ENCODE assay signal across 23 cellular contexts in the genomic region with DNA sequence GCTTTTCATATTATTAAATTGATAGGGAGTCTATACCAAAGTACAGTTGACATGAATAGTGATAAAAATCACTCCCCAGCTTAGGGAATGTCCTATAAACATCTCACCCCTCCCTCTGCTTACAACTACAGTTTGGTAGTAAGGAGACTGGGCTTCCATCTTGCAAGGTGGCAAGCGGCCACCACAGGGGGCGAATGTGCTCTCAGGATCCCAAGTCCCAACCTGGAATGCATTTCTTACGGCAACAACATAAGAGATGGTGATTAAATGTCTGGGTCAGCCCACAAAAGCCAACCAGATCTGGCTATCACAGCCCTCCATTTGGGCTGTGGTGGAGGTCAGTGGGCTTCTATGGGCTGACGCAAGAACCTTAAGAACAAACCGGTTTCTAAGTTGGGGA.
DNase-seq lines count a peak whose midpoint lies in the region; TF ChIP-seq lines count a peak whose summit lies in the region.
"Had no signal": no experiment of that assay in that cellular context is flagged by ENCODE, and none has a peak within 500 bp of the region (broad histone marks: within the 10 kb centered on the region; RNA-seq: fewer than 3 reads in every experiment).

No MANE protein-coding gene starts in this region.

- H3K4me3 Mint-ChIP-seq in T-helper 2 cell treated with Interferon-gamma antibody and Interleukin-4, amounts not matched to agents 5 μg/mL and 100 μg/mL, for 36 hours = no peak overlapping the region
- H3K4me3 Mint-ChIP-seq: CD4-positive, alpha-beta T cell had no signal

- H3K56ac ChIP-seq in mesendoderm (ENCODE audit: low read length) = no peak overlapping the region

- peaks cover 13% of the 10 kb centered on the region for H3K4me1 ChIP-seq in HUES64 (ENCODE audit: insufficient read depth, low read length)
- H3K4me1 ChIP-seq in mesendoderm (ENCODE audit: control insufficient read depth, low read depth, low read length) = no peaks in the 10 kb centered on the region
- H3K4me1 ChIP-seq: BLaER1 treated with 17β-estradiol and CSF1 and Interleukin-3, amounts not matched to agents 10 nM and 100 nM had no signal

- H2BK15ac ChIP-seq in mesendoderm (replicated peaks; ENCODE audit: low read depth) = no peak overlapping the region

- H3K27me3 ChIP-seq in HUES64 (ENCODE audit: insufficient read depth, low read length) (no peaks in the 10 kb centered on the region), mesendoderm (ENCODE audit: insufficient read depth, low read length, poor library complexity) (no peaks in the 10 kb centered on the region)
- H3K27me3 ChIP-seq: BLaER1 treated with 17β-estradiol and CSF1 and Interleukin-3, amounts not matched to agents 10 nM and 100 nM; MG63; SJSA1 had no signal

- H3K4me2 ChIP-seq in mesendoderm (ENCODE audit: low read length) = no peak overlapping the region
- H3K4me2 ChIP-seq: A549; BLaER1 treated with 17β-estradiol and CSF1 and Interleukin-3, amounts not matched to agents 10 nM and 100 nM; PC-9 had no signal

- no peak overlapping the region for H2BK120ac ChIP-seq in mesendoderm (ENCODE audit: low read depth, low read length)

- TF ChIP-seq CTCF in GM12864 (IDR thresholded peaks at IDR 0.05; ENCODE audit: low read depth, low read length, missing control alignments) (peak; percentile 1), retinal pigment epithelial cell (conservative IDR thresholded peaks at IDR 0.05; ENCODE audit: low read depth, low read length) (peak; percentile 11)

- H3K9ac ChIP-seq in HUES64 (ENCODE audit: low read depth, low read length) (no peak overlapping the region), mesendoderm (ENCODE audit: low read length) (no peak overlapping the region)
- H3K9ac ChIP-seq: BLaER1 treated with 17β-estradiol and CSF1 and Interleukin-3, amounts not matched to agents 10 nM and 100 nM had no signal

- DNase-seq in GM12864 (ENCODE audit: low read depth) (no peak), mesendoderm (peak; percentile 60), retinal pigment epithelial cell (ENCODE audit: low read depth) (no peak), NCI-H2171 treated with DMSO at 0.1 percent for 48 hours (lab: John Stamatoyannopoulos, UW) (no peak)
- DNase-seq in T-helper 2 cell treated with Interferon-gamma antibody and Interleukin-4, amounts not matched to agents 5 μg/mL and 100 μg/mL, for 36 hours (ENCODE audit: low spot score) = no peak
- no peak for DNase-seq in activated effector memory CD4-positive, alpha-beta T cell treated with Interleukin-2 at 50 U/mL for 16 hours
- DNase-seq: AML-193; CD4-positive, alpha-beta T cell; COR-L47; KBM-7; MG63; NCI-H1105 treated with DMSO at 0.1 percent for 48 hours; NCI-H146; NCI-H1930; NCI-H2107; NCI-H446; NCI-H524 treated with DMSO at 0.1 percent for 48 hours; NCI-H774 had no signal

- H2BK5ac ChIP-seq in mesendoderm (ENCODE audit: low read length) = no peak overlapping the region

- H3K27ac ChIP-seq in HUES64 (ENCODE audit: low read depth, low read length) = peak overlapping the region; percentile 29; the same call in 1 of the 2 replicates
- no peak overlapping the region for H3K27ac ChIP-seq in mesendoderm (ENCODE audit: low read depth, low read length)
- H3K27ac ChIP-seq: A549; BLaER1 treated with 17β-estradiol and CSF1 and Interleukin-3, amounts not matched to agents 10 nM and 100 nM; PC-9; SJSA1 had no signal

- H3K79me2 ChIP-seq in mesendoderm (ENCODE audit: control insufficient read depth, insufficient read depth, low read length) = no peaks in the 10 kb centered on the region

- H3K27ac Mint-ChIP-seq in T-helper 2 cell treated with Interferon-gamma antibody and Interleukin-4, amounts not matched to agents 5 μg/mL and 100 μg/mL, for 36 hours = no peak overlapping the region
- H3K27ac Mint-ChIP-seq: CD4-positive, alpha-beta T cell had no signal

- no peaks in the 10 kb centered on the region for H3K4me1 Mint-ChIP-seq in T-helper 2 cell treated with Interferon-gamma antibody and Interleukin-4, amounts not matched to agents 5 μg/mL and 100 μg/mL, for 36 hours (ENCODE audit: low read depth)

- H3K36me3 ChIP-seq in HUES64 (ENCODE audit: insufficient read depth, low read length) = peaks cover 52% of the 10 kb centered on the region
- H3K36me3 ChIP-seq in mesendoderm (ENCODE audit: control insufficient read depth, insufficient read depth, low read length) = peaks cover 6% of the 10 kb centered on the region

- H3K4me3 ChIP-seq in GM12864 (ENCODE audit: low read depth, low read length) = no peak overlapping the region
- H3K4me3 ChIP-seq in HUES64 (ENCODE audit: low read length) = no peak overlapping the region
- H3K4me3 ChIP-seq in mesendoderm (ENCODE audit: low read length) = no peak overlapping the region
- no peak overlapping the region for H3K4me3 ChIP-seq in retinal pigment epithelial cell (ENCODE audit: low read length)
- H3K4me3 ChIP-seq: A549; BLaER1 treated with 17β-estradiol and CSF1 and Interleukin-3, amounts not matched to agents 10 nM and 100 nM; MG63; PC-9; SJSA1 had no signal

- H3K79me1 ChIP-seq in mesendoderm (ENCODE audit: low read length) = no peaks in the 10 kb centered on the region

- peaks cover 12% of the 10 kb centered on the region for H3K9me3 Mint-ChIP-seq in T-helper 2 cell treated with Interferon-gamma antibody and Interleukin-4, amounts not matched to agents 5 μg/mL and 100 μg/mL, for 36 hours

- no peak overlapping the region for H2AK5ac ChIP-seq in mesendoderm (ENCODE audit: low read length)

- peaks cover 33% of the 10 kb centered on the region for H3K36me3 Mint-ChIP-seq in T-helper 2 cell treated with Interferon-gamma antibody and Interleukin-4, amounts not matched to agents 5 μg/mL and 100 μg/mL, for 36 hours (ENCODE audit: low read depth)

- no peak overlapping the region for H3K23ac ChIP-seq in mesendoderm (ENCODE audit: low read length)

- 92% methylated on average over 5 of the region's 5 CpGs for WGBS in HUES64
- WGBS in mesendoderm (ENCODE audit: extremely low coverage, insufficient coverage, low lambda C conversion rate) = no CpG with 5 or more reads among the region's 5 CpGs

- no peak overlapping the region for H3K18ac ChIP-seq in mesendoderm (ENCODE audit: low read length)

- no peak overlapping the region for H3K4ac ChIP-seq in mesendoderm (ENCODE audit: low read depth, low read length)

- H4K8ac ChIP-seq in mesendoderm (ENCODE audit: low read depth, low read length) = no peak overlapping the region

- H4K5ac ChIP-seq in mesendoderm (ENCODE audit: low read length) = no peak overlapping the region

- peaks cover 7% of the 10 kb centered on the region; the same call in 1 of the 2 replicates for H3K9me3 ChIP-seq in HUES64 (ENCODE audit: insufficient read depth, low read depth, low read length)
- H3K9me3 ChIP-seq: A549, SJSA1 had no signal

- H3K27me3 Mint-ChIP-seq in T-helper 2 cell treated with Interferon-gamma antibody and Interleukin-4, amounts not matched to agents 5 μg/mL and 100 μg/mL, for 36 hours (ENCODE audit: low read depth) = no peaks in the 10 kb centered on the region
- H3K27me3 Mint-ChIP-seq: CD4-positive, alpha-beta T cell had no signal
